24 cellular contexts compared by ENCODE assay signal in the genomic region with DNA sequence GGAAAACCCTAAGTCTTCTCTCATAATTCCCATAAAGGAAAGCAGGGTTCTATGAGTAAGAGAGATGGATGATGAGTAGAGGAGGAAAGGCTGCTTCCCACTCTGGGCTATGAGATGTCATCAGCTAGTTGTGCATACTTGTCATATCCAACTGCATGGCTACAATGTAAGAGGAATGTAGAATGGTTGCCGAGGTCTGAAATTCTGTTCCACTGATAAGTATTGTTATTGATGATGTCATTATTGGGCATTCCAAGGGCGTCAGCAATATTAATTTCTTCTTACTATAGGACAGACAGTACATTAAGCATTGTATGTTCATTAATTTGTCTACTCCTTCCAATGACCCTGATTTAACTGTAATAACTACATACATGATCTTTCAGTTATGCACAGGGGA.
"Had no signal": no experiment of that assay in that cellular context is flagged by ENCODE, and none has a peak within 500 bp of the region (broad histone marks: within the 10 kb centered on the region; RNA-seq: fewer than 3 reads in every experiment).

No MANE protein-coding gene starts in this region.

- H2AFZ ChIP-seq: neural progenitor cell, parathyroid adenoma had no signal

- ATAC-seq: naive thymus-derived CD4-positive, alpha-beta T cell; natural killer cell; psoas muscle; right cardiac atrium; sciatic nerve; stimulated activated effector memory CD8-positive, alpha-beta T cell treated with anti-CD3 and anti-CD28 coated beads, Interleukin-12 subunit alpha, Interleukin-12 subunit beta, amount 100 ng/mL, for 72 hours; stimulated activated naive B cell treated with anti-CD40 and anti-IgM and Interleukin-4, amounts not matched to agents 10 μg/mL and 1 μg/mL and 100 μg/mL, for 72 hours; upper lobe of right lung had no signal

- H3K27me3 ChIP-seq: neural progenitor cell, ovary, stomach, thyroid gland, tibial nerve, upper lobe of right lung, uterus had no signal

- H3K4me2 ChIP-seq: neural progenitor cell had no signal

- H3K4me1 ChIP-seq: neural progenitor cell, parathyroid adenoma, psoas muscle, upper lobe of right lung, uterus had no signal

- DNase-seq: naive thymus-derived CD4-positive, alpha-beta T cell; natural killer cell; occipital lobe; ovary; posterior cingulate gyrus; psoas muscle; right cardiac atrium; small intestine; stimulated activated CD4-positive, alpha-beta T cell treated with anti-CD3 and anti-CD28 coated beads, Interleukin-15, amount 100 ng/mL, for 24 hours; stimulated activated CD4-positive, alpha-beta T cell treated with anti-CD3 and anti-CD28 coated beads, Interleukin-2, amount 100 ng/mL, for 24 hours; stimulated activated CD4-positive, alpha-beta T cell treated with anti-CD3 and anti-CD28 coated beads, Interleukin-2, amount 100 ng/mL, for 48 hours; stimulated activated CD4-positive, alpha-beta T cell treated with anti-CD3 and anti-CD28 coated beads, Interleukin-4, amount 100 ng/mL, for 24 hours; stimulated activated naive B cell treated with anti-CD40 and anti-IgM and Interleukin-4, amounts not matched to agents 10 μg/mL and 1 μg/mL and 100 μg/mL, for 72 hours; stimulated activated naive CD4-positive, alpha-beta T cell treated with Interleukin-2 at 50 U/mL for 16 hours; stomach; thyroid gland; upper lobe of right lung; uterus had no signal

- H3K36me3 ChIP-seq: neural progenitor cell, ovary, thoracic aorta, thyroid gland, upper lobe of right lung, uterus had no signal

- H3K27ac ChIP-seq: neural progenitor cell, ovary, parathyroid adenoma, psoas muscle, stomach, thoracic aorta, thyroid gland, tibial nerve, upper lobe of right lung, uterus had no signal

- H3K9me3 ChIP-seq: thyroid gland had no signal

- H3K9ac ChIP-seq: neural progenitor cell, parathyroid adenoma had no signal

- H3K4me3 ChIP-seq: neural progenitor cell, ovary, psoas muscle, stomach, thoracic aorta, thyroid gland, tibial nerve, upper lobe of right lung, uterus had no signal

- FAIRE-seq: small intestine had no signal
